Comparison of ENCODE assay signal across 8 cellular contexts in the genomic region with DNA sequence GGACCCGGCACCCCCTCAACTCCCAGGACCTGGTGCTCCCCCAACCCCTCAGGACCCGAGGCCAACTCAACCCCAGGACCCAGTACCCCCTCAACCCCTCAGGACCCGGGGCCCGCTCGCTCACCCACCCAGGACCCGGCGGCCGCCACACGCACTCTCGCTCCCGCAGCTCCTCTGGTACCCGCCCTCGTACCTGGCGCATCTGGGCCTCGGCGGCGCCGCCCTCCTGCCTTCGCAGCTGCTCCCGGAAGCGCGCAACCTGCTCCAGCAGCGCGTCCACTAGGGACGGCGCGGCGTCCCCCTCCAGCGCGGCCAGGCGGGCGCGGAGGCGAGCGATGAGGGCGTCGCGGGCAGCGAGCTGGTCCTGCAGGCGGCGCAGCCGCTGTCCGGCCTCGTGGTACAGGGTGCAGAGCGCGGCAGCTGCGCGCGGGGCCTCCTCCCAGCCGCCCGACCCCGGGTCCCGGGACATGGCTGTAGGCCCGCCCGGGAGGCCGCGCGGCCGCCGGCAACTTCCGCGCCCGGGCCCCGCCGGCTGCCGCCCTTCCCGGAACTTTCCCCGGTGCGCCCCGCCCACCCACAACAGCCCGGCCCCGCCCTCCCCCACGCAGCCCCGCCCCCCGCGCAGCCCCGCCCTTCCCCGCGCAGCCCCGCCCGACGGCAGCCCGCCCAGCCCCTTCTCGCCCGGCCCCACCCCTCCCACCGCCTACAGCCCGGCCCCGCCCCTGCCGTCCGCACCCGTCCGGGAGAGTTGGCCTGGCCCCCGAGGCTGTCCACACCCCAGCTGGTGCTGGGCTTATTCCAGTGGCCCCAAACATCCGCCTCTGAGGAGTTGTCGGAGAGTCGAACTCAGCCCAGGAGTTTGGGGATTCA. TPM values are rescaled to one million over a fixed set of nuclear protein-coding genes. Genes with fewer than 3 reads are reported as not detected.
DNase-seq lines count a peak whose midpoint lies in the region; ATAC-seq, FAIRE-seq and TF ChIP-seq lines count a peak whose summit lies in the region.

A gene with protein sequence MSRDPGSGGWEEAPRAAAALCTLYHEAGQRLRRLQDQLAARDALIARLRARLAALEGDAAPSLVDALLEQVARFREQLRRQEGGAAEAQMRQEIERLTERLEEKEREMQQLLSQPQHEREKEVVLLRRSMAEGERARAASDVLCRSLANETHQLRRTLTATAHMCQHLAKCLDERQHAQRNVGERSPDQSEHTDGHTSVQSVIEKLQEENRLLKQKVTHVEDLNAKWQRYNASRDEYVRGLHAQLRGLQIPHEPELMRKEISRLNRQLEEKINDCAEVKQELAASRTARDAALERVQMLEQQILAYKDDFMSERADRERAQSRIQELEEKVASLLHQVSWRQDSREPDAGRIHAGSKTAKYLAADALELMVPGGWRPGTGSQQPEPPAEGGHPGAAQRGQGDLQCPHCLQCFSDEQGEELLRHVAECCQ (minus strand): TSS at position 516 of the 870 bp plus-strand sequence. CDS start 47 bp downstream, at position 469.

- H3K36me3 ChIP-seq in testis (ENCODE audit: low read depth, missing control alignments), result no peaks in the 10 kb centered on the region

- TF ChIP-seq CTCF in D721Med (IDR thresholded peaks at IDR 0.05; ENCODE audit: insufficient read depth, missing control alignments), result no peak
- TF ChIP-seq CTCF in omental fat pad (IDR thresholded peaks at IDR 0.05), result peak in 1 of 3 donors; percentile 40
- peak in 1 of 3 experiments; percentile 33 for TF ChIP-seq CTCF in testis (IDR thresholded peaks at IDR 0.05)

- H3K27ac Mint-ChIP-seq in activated naive CD4-positive, alpha-beta T cell treated with anti-CD3 and anti-CD28 coated beads, Interleukin-2, amount 10 ng/mL, durations not matched to agents 7 days and 5 days, result peak within 1 kb of the TSS; percentile 75

- peaks cover 16% of the 10 kb centered on the region for H3K27me3 Mint-ChIP-seq in activated naive CD4-positive, alpha-beta T cell treated with anti-CD3 and anti-CD28 coated beads, Interleukin-2, amount 10 ng/mL, durations not matched to agents 7 days and 5 days

- H3K4me1 Mint-ChIP-seq in activated naive CD4-positive, alpha-beta T cell treated with anti-CD3 and anti-CD28 coated beads, Interleukin-2, amount 10 ng/mL, durations not matched to agents 7 days and 5 days, result peaks cover 32% of the 10 kb centered on the region

- peak within 1 kb of the TSS; percentile 79 to 90 for H3K4me3 ChIP-seq in testis

- ATAC-seq in GM21390 (IDR thresholded peaks at IDR 0.05; ENCODE audit: unreplicated experiment) (peak; percentile 62), omental fat pad (ENCODE audit: low FRiP score) (peak; percentile 88)

- no peak for FAIRE-seq in D721Med (lab: Jason Lieb, UNC)

- peak within 1 kb of the TSS; percentile 70 to 80 for H3K27ac ChIP-seq in testis

- peak within 1 kb of the TSS; percentile 74 for H3K4me3 Mint-ChIP-seq in activated naive CD4-positive, alpha-beta T cell treated with anti-CD3 and anti-CD28 coated beads, Interleukin-2, amount 10 ng/mL, durations not matched to agents 7 days and 5 days

- no peaks in the 10 kb centered on the region for H3K27me3 ChIP-seq in testis

- no peak; the same call in 1 of the 2 replicates for TF ChIP-seq RAD21 in Ishikawa (IDR thresholded peaks at IDR 0.05; ENCODE audit: low read depth)

- no peaks in the 10 kb centered on the region for H3K9me3 ChIP-seq in testis

- DNase-seq in D721Med (ENCODE audit: insufficient read length, low spot score) (peak; percentile 90), SK-N-DZ (ENCODE audit: low spot score) (peak; percentile 70), globus pallidus (ENCODE audit: low spot score) (peak; percentile 74), omental fat pad (ENCODE audit: low spot score) (no peak), testis (peak; percentile 88)
- peak; percentile 82 for DNase-seq in activated naive CD4-positive, alpha-beta T cell treated with anti-CD3 and anti-CD28 coated beads, Interleukin-2, amount 10 ng/mL, durations not matched to agents 7 days and 5 days

- H3K9me3 Mint-ChIP-seq in activated naive CD4-positive, alpha-beta T cell treated with anti-CD3 and anti-CD28 coated beads, Interleukin-2, amount 10 ng/mL, durations not matched to agents 7 days and 5 days, result no peaks in the 10 kb centered on the region

- no peak for TF ChIP-seq POLR2A in testis (IDR thresholded peaks at IDR 0.05)

- no peak; the same call in 1 of the 2 replicates for TF ChIP-seq EP300 in Ishikawa (IDR thresholded peaks at IDR 0.05; ENCODE audit: borderline replicate concordance)

- CTCF ChIA-PET in activated naive CD4-positive, alpha-beta T cell treated with anti-CD3 and anti-CD28 coated beads, Interleukin-2, amount 10 ng/mL, durations not matched to agents 7 days and 5 days (lab: Charles Lee), result no interaction called here

- 0 to 1% methylated on average over 2 to 51 of the region's 96 CpGs for WGBS in testis, 2 donors

- intact Hi-C loops in testis (cut with DNase I; ENCODE audit: low total_unique reads), result no loop called here

- peaks cover 10% of the 10 kb centered on the region for H3K36me3 Mint-ChIP-seq in activated naive CD4-positive, alpha-beta T cell treated with anti-CD3 and anti-CD28 coated beads, Interleukin-2, amount 10 ng/mL, durations not matched to agents 7 days and 5 days

- peaks cover 12% of the 10 kb centered on the region for H3K4me1 ChIP-seq in testis

TF ChIP-seq in Ishikawa, 13 proteins besides CTCF, POLR2A, EP300 and RAD21:
- no peak for TF ChIP-seq YY1 (IDR thresholded peaks at IDR 0.05; ENCODE audit: low read depth)
- TF ChIP-seq, protein P1, sequence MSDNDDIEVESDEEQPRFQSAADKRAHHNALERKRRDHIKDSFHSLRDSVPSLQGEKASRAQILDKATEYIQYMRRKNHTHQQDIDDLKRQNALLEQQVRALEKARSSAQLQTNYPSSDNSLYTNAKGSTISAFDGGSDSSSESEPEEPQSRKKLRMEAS (IDR thresholded peaks at IDR 0.05), result peak; percentile 87; the same call in 1 of the 2 replicates

RNA-seq across cellular contexts. Expression of the gene that starts here (rescaled TPM):
- 19.7 and 22.6 TPM in 2 replicates for polyA plus RNA-seq in SK-N-DZ (2014; cell fraction: cytosol; rRNA removed)
- 59.4 and 67.8 TPM in 2 replicates for polyA plus RNA-seq in SK-N-DZ (2014; cell fraction: nucleus; rRNA removed)
- 100 to 1,000 TPM in 1 of 4 donors, 10 to 100 TPM in 3; 50.1 to 108 (median 75.4) TPM for total RNA-seq in omental fat pad
- 100 to 1,000 TPM in 1 of 2 donors, 10 to 100 TPM in 1; 99.7 to 108 TPM for total RNA-seq in testis
- polyA plus RNA-seq in testis (ENCODE audit: insufficient read depth, low read depth, low replicate concordance), result 35.1 TPM
